ENCODE assay signal across 1 cellular context in the genomic region with DNA sequence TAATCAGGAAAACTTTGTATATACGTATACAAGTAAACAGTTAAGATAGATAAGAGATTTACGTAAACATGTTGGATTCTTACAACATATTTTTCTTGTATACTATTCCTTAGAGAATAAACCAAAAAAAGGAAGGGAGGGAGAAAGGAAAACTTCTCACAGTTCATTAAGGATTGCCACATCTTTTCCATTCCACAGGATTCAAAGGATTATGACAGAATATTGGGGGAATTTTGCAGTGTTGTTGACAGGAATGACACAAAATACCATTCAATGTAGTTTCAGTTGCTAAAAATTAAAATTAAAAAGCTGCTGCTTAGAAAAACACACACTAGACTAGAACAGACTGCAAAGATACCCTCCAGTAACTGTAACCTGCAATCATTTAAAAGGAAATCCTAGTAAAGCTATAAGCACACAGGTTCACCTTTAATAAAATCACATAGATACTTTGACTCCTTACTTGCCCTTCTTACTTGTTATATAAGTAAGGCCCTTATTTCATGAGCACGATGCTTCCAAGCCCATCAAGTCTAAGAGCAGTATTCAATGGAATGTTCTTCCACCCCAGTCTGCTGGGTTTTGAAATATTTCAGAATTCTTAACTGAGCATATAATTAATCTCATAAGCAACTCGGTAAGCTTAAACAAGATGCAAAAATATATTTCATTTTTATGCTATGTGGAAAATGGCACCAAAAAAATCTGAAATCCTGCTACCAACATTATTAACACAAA.
A peak's percentile ranks its signal among the peaks of the same experiment; 100 is the strongest.
TF ChIP-seq lines count a peak whose summit lies in the region.

No MANE protein-coding gene starts in this region.

TF ChIP-seq in HepG2, 621 proteins besides CTCF, POLR2A, EP300 and RAD21 (continued from another document):
- TF ChIP-seq CREBL2 (CRISPR knock-in tag; IDR thresholded peaks at IDR 0.05; ENCODE audit: borderline replicate concordance) (no peak), HOXA5 (CRISPR knock-in tag; IDR thresholded peaks at IDR 0.05) (0 out of 2 replicates have a peak, but pooled peaks have one; percentile 26), FOXM1 (CRISPR knock-in tag; IDR thresholded peaks at IDR 0.05) (no peak), ASH2L (IDR thresholded peaks at IDR 0.05; ENCODE audit: insufficient read length, low read depth, low read length) (no peak), GTF3A (CRISPR knock-in tag; conservative IDR thresholded peaks at IDR 0.05) (no peak), SMC3 (IDR thresholded peaks at IDR 0.05; ENCODE audit: low read length) (no peak), ZKSCAN8 (CRISPR knock-in tag; IDR thresholded peaks at IDR 0.05; ENCODE audit: borderline replicate concordance) (no peak), ZSCAN25 (CRISPR knock-in tag; IDR thresholded peaks at IDR 0.05) (no peak), PRMT3 (CRISPR knock-in tag; IDR thresholded peaks at IDR 0.05; ENCODE audit: borderline replicate concordance, low read depth) (no peak), ZNF781 (CRISPR knock-in tag; IDR thresholded peaks at IDR 0.05; ENCODE audit: borderline replicate concordance, not compliant biosample characterization) (no peak), ZNF672 (CRISPR knock-in tag; IDR thresholded peaks at IDR 0.05) (no peak), ZEB1 (IDR thresholded peaks at IDR 0.05; ENCODE audit: insufficient replicate concordance, low read depth) (no peak), ZFP36L2 (CRISPR knock-in tag; IDR thresholded peaks at IDR 0.05) (no peak), TCF7L2 (IDR thresholded peaks at IDR 0.05; ENCODE audit: low read depth, low read length) (no peak), NFYB (CRISPR knock-in tag; IDR thresholded peaks at IDR 0.05) (no peak)
- TF ChIP-seq, protein P1, sequence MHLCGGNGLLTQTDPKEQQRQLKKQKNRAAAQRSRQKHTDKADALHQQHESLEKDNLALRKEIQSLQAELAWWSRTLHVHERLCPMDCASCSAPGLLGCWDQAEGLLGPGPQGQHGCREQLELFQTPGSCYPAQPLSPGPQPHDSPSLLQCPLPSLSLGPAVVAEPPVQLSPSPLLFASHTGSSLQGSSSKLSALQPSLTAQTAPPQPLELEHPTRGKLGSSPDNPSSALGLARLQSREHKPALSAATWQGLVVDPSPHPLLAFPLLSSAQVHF (CRISPR knock-in tag; IDR thresholded peaks at IDR 0.05) = no peak
- TF ChIP-seq, protein P2, sequence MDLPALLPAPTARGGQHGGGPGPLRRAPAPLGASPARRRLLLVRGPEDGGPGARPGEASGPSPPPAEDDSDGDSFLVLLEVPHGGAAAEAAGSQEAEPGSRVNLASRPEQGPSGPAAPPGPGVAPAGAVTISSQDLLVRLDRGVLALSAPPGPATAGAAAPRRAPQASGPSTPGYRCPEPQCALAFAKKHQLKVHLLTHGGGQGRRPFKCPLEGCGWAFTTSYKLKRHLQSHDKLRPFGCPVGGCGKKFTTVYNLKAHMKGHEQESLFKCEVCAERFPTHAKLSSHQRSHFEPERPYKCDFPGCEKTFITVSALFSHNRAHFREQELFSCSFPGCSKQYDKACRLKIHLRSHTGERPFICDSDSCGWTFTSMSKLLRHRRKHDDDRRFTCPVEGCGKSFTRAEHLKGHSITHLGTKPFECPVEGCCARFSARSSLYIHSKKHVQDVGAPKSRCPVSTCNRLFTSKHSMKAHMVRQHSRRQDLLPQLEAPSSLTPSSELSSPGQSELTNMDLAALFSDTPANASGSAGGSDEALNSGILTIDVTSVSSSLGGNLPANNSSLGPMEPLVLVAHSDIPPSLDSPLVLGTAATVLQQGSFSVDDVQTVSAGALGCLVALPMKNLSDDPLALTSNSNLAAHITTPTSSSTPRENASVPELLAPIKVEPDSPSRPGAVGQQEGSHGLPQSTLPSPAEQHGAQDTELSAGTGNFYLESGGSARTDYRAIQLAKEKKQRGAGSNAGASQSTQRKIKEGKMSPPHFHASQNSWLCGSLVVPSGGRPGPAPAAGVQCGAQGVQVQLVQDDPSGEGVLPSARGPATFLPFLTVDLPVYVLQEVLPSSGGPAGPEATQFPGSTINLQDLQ (CRISPR knock-in tag; IDR thresholded peaks at IDR 0.05) = no peak
- TF ChIP-seq, protein P3, sequence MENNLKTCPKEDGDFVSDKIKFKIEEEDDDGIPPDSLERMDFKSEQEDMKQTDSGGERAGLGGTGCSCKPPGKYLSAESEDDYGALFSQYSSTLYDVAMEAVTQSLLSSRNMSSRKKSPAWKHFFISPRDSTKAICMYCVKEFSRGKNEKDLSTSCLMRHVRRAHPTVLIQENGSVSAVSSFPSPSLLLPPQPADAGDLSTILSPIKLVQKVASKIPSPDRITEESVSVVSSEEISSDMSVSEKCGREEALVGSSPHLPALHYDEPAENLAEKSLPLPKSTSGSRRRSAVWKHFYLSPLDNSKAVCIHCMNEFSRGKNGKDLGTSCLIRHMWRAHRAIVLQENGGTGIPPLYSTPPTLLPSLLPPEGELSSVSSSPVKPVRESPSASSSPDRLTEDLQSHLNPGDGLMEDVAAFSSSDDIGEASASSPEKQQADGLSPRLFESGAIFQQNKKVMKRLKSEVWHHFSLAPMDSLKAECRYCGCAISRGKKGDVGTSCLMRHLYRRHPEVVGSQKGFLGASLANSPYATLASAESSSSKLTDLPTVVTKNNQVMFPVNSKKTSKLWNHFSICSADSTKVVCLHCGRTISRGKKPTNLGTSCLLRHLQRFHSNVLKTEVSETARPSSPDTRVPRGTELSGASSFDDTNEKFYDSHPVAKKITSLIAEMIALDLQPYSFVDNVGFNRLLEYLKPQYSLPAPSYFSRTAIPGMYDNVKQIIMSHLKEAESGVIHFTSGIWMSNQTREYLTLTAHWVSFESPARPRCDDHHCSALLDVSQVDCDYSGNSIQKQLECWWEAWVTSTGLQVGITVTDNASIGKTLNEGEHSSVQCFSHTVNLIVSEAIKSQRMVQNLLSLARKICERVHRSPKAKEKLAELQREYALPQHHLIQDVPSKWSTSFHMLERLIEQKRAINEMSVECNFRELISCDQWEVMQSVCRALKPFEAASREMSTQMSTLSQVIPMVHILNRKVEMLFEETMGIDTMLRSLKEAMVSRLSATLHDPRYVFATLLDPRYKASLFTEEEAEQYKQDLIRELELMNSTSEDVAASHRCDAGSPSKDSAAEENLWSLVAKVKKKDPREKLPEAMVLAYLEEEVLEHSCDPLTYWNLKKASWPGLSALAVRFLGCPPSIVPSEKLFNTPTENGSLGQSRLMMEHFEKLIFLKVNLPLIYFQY (CRISPR knock-in tag; IDR thresholded peaks at IDR 0.05; ENCODE audit: borderline replicate concordance) = no peak
TF ChIP-seq in HepG2: peak in this region for 5.
